Comparison of ENCODE assay signal across 14 cellular contexts in genomic region chr19:931860-932646, GRCh38. TPM values are rescaled to one million over a fixed set of nuclear protein-coding genes. Genes with fewer than 3 reads are reported as not detected.
DNase-seq lines count a peak whose midpoint lies in the region; ATAC-seq and TF ChIP-seq lines count a peak whose summit lies in the region.
"Had no signal": no experiment of that assay in that cellular context is flagged by ENCODE, and none has a peak within 500 bp of the region (broad histone marks: within the 10 kb centered on the region; RNA-seq: fewer than 3 reads in every experiment).

No MANE protein-coding gene starts in this region.

- H3K9me3 ChIP-seq in Peyer's patch, result no peaks in the 10 kb centered on the region
- no peaks in the 10 kb centered on the region for H3K9me3 ChIP-seq in left lung
- H3K9me3 ChIP-seq: MG63, SJCRH30 had no signal

- H3K27me3 ChIP-seq in Peyer's patch, result no peaks in the 10 kb centered on the region
- H3K27me3 ChIP-seq in left lung, result no peaks in the 10 kb centered on the region
- H3K27me3 ChIP-seq: MG63, SJCRH30 had no signal

- peaks cover 11 to 46% (median 20%) of the 10 kb centered on the region in 4 donors for H3K4me1 ChIP-seq in Peyer's patch
- peaks cover 32 to 69% of the 10 kb centered on the region in 2 donors for H3K4me1 ChIP-seq in left lung

- H3K36me3 ChIP-seq in Peyer's patch (peaks cover 0 to 8% (median 0%) of the 10 kb centered on the region in 3 donors), left lung (peaks cover 0 to 42% of the 10 kb centered on the region in 2 donors)
- H3K36me3 ChIP-seq: MG63 had no signal

- TF ChIP-seq POLR2A in Peyer's patch (IDR thresholded peaks at IDR 0.05) (no peak), GM18505 (IDR thresholded peaks at IDR 0.05; ENCODE audit: borderline replicate concordance, extremely low read depth, insufficient read depth, insufficient read length) (no peak)

- H3K4me3 ChIP-seq in GM12864 (ENCODE audit: low read depth, low read length), result peak overlapping the region; percentile 40
- H3K4me3 ChIP-seq in Peyer's patch, result peak overlapping the region in 1 of 4 donors; percentile 15
- H3K4me3 ChIP-seq in fibroblast of villous mesenchyme (ENCODE audit: low read depth, low read length), result peak overlapping the region; percentile 6
- no peak overlapping the region for H3K4me3 ChIP-seq in skin epidermis
- H3K4me3 ChIP-seq in left lung, result peak overlapping the region in 1 of 2 donors; percentile 28
- H3K4me3 ChIP-seq: MG63 had no signal

- TF ChIP-seq CTCF in GM12864 (IDR thresholded peaks at IDR 0.05; ENCODE audit: low read depth, low read length, missing control alignments) (no peak), Peyer's patch (IDR thresholded peaks at IDR 0.05) (no peak), fibroblast of villous mesenchyme (IDR thresholded peaks at IDR 0.05; ENCODE audit: insufficient read depth, low read depth, low read length) (no peak), left lung (IDR thresholded peaks at IDR 0.05) (no peak)

- H3K27ac ChIP-seq in Peyer's patch, result peak overlapping the region; percentile 32 to 69 (median 63)
- H3K27ac ChIP-seq in skin epidermis, result peak overlapping the region in 17 of 21 experiments; percentile 1 to 87 (median 65)
- peak overlapping the region in 1 of 2 donors; percentile 78 for H3K27ac ChIP-seq in left lung

- intact Hi-C loops in left lung (cut with DNase I), result no loop called here

- DNase-seq in GM12864 (ENCODE audit: low read depth) (no peak), Peyer's patch (no peak), fibroblast of villous mesenchyme (ENCODE audit: low read depth) (no peak), pons (ENCODE audit: low spot score) (no peak), COR-L47 (lab: John Stamatoyannopoulos, UW) (no peak), left lung (no peak)
- DNase-seq: activated CD4-positive, CD25-positive, alpha-beta regulatory T cell; DMS53; NCI-H510A treated with DMSO at 0.1 percent for 48 hours; stimulated activated CD4-positive, alpha-beta T cell treated with anti-CD3 and anti-CD28 coated beads, Interleukin-1b, Interleukin-23, amount 100 ng/mL, for 48 hours had no signal

- ATAC-seq in GM18505 (IDR thresholded peaks at IDR 0.05; ENCODE audit: unreplicated experiment) (no peak), left lung (no peak)

RNA-seq across cellular contexts. Expression of gene ARID3A, which starts 6.2 kb away (rescaled TPM):
- total RNA-seq in Peyer's patch (10 to 100 TPM in 1 of 4 donors, 1 to 10 TPM in 3; 2.8 to 11.0 (median 4.9) TPM), fibroblast of villous mesenchyme (39.3 and 45.8 TPM in 2 replicates), left lung (10 to 100 TPM; 20.7 to 35.7 TPM)

RNA-seq across cellular contexts. Expression of gene KISS1R, which starts 14.9 kb away (rescaled TPM):
- total RNA-seq in Peyer's patch (not detected), fibroblast of villous mesenchyme (not detected in 2 replicates), left lung (under 1 TPM in 1 of 2 donors, not detected in 1; 0.23 TPM)

RNA-seq across cellular contexts. Expression of gene R3HDM4, which starts 19.0 kb away (rescaled TPM):
- total RNA-seq in Peyer's patch (10 to 100 TPM; 20.8 to 43.5 (median 34.8) TPM), fibroblast of villous mesenchyme (26.3 and 31.6 TPM in 2 replicates), left lung (10 to 100 TPM; 46.1 to 66.3 TPM)

RNA-seq across cellular contexts. Expression of gene RNU6-9, which starts 38.8 kb away (rescaled TPM):
- total RNA-seq in Peyer's patch, result not detected
- not detected in 2 replicates for total RNA-seq in fibroblast of villous mesenchyme
- total RNA-seq in left lung, result not detected
- total RNA-seq: SJCRH30 had no signal

RNA-seq across cellular contexts. Expression of gene MED16, which starts 39.1 kb away (rescaled TPM):
- total RNA-seq in Peyer's patch (10 to 100 TPM; 60.2 to 83.6 (median 65.3) TPM), fibroblast of villous mesenchyme (26.8 and 30.0 TPM in 2 replicates), left lung (10 to 100 TPM; 51.7 to 55.8 TPM)

Comparison
In these comparisons a context has a peak if more than half of its experiments do, and no peak if none do; other contexts are left out.
1. H3K4me3 ChIP-seq: peak in GM12864 (single experiment) and fibroblast of villous mesenchyme (single experiment); none in skin epidermis (0 of 7).